ENCODE assay signal across 14 cellular contexts in the genomic region with DNA sequence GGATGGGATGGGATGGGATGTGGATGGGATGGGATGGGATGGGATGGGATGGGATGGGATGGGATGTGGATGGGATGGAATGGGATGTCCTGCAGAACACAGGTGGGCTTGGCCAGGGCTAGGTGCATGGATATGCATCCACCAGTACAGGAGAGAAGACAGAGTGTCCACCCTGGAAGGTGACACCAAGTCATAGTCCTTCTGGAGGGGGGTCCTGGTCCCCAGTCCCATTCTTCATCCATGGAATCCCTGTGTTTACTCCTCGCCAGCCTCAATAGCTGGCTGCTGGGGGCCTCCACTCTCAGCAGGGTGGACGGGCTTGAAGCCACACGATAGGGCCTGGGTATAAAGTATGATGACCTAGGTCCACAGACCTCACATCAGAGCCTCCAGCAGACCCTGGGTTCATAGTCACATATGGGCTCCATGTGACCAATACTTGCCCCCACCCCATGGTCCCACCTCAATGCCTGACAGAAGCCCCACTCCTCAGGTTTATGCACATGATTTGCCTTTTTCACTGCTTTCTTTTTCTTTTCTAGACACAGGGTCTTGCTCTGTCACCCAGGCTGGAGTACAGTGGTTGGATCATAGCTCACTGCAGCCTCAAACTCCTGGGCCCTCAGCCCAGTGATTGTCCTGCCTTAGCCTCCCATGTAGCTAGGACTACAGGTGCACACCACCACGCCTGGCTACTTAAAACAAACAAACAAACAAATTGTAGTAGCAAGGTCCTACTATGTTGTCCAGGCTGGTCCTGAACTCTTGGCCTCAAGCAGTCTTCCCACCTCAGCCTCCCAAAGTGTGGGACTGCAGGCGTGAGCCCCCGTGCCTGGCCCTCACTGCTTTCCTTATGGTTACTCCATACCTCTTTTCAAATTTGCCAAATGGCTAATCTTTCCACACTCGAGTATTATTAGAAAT. TPM values are rescaled to one million over a fixed set of nuclear protein-coding genes. Genes with fewer than 3 reads are reported as not detected.
DNase-seq lines count a peak whose midpoint lies in the region; ATAC-seq and TF ChIP-seq lines count a peak whose summit lies in the region.
"Had no signal": no experiment of that assay in that cellular context is flagged by ENCODE, and none has a peak within 500 bp of the region (broad histone marks: within the 10 kb centered on the region; RNA-seq: fewer than 3 reads in every experiment).

No MANE protein-coding gene starts in this region.

- H3F3A ChIP-seq in GM23338 (replicated peaks; ENCODE audit: low read depth): no peaks in the 10 kb centered on the region

- no peak overlapping the region for H3K4me3 Mint-ChIP-seq in central memory CD8-positive, alpha-beta T cell
- no peak overlapping the region for H3K4me3 Mint-ChIP-seq in GM23338

- H3K79me2 ChIP-seq in GM23338 (replicated peaks; ENCODE audit: insufficient read depth): no peaks in the 10 kb centered on the region

- peaks cover 4 to 11% of the 10 kb centered on the region in 2 donors for H3K9me3 Mint-ChIP-seq in activated naive CD4-positive, alpha-beta T cell treated with anti-CD3 and anti-CD28 coated beads, Interleukin-2, amount 50 U/mL, for 72 hours
- H3K9me3 Mint-ChIP-seq in central memory CD8-positive, alpha-beta T cell: no peaks in the 10 kb centered on the region
- H3K9me3 Mint-ChIP-seq in GM23338: peaks cover 6% of the 10 kb centered on the region; the same call in 2 of the 3 replicates

- TF ChIP-seq EP300 in tibial nerve (IDR thresholded peaks at IDR 0.05): no peak

- no peak overlapping the region for H3K4me2 ChIP-seq in GM23338

- H3K27me3 ChIP-seq in muscle layer of duodenum (ENCODE audit: low read depth, low read length) (no peaks in the 10 kb centered on the region), tibial nerve (no peaks in the 10 kb centered on the region), GM23338 (ENCODE audit: insufficient read depth) (no peaks in the 10 kb centered on the region)
- H3K27me3 ChIP-seq: foreskin keratinocyte, vagina had no signal

- peaks cover 27% of the 10 kb centered on the region for H3K27me3 Mint-ChIP-seq in central memory CD8-positive, alpha-beta T cell
- peaks cover 3% of the 10 kb centered on the region for H3K27me3 Mint-ChIP-seq in GM23338 (ENCODE audit: insufficient read depth, low read depth, poor library complexity)

- TF ChIP-seq CTCF in tibial nerve (IDR thresholded peaks at IDR 0.05) (no peak), GM23338 (conservative IDR thresholded peaks at IDR 0.05; ENCODE audit: low read depth in 2 of 2) (no peak)

- 89 to 91% methylated on average over 5 to 7 of the region's 7 CpGs for WGBS in tibial nerve, 2 donors

- H3K36me3 Mint-ChIP-seq in activated naive CD4-positive, alpha-beta T cell treated with anti-CD3 and anti-CD28 coated beads, Interleukin-2, amount 50 U/mL, for 72 hours: no peaks in the 10 kb centered on the region
- peaks cover 12% of the 10 kb centered on the region for H3K36me3 Mint-ChIP-seq in central memory CD8-positive, alpha-beta T cell (ENCODE audit: insufficient read depth)
- H3K36me3 Mint-ChIP-seq in GM23338 (ENCODE audit: low read depth): no peaks in the 10 kb centered on the region; the same call in 2 of the 3 replicates

- no peaks in the 10 kb centered on the region for H3K36me3 ChIP-seq in muscle layer of duodenum (ENCODE audit: control insufficient read depth in 1 of 2, insufficient read depth in 2 of 2, low read length in 2 of 2)
- H3K36me3 ChIP-seq in tibial nerve: no peaks in the 10 kb centered on the region
- H3K36me3 ChIP-seq in GM23338 (ENCODE audit: insufficient read depth): no peaks in the 10 kb centered on the region
- H3K36me3 ChIP-seq: vagina had no signal

- H3K27ac Mint-ChIP-seq in activated naive CD4-positive, alpha-beta T cell treated with anti-CD3 and anti-CD28 coated beads, Interleukin-2, amount 50 U/mL, for 72 hours: no peak overlapping the region
- peak overlapping the region; percentile 90 for H3K27ac Mint-ChIP-seq in central memory CD8-positive, alpha-beta T cell (ENCODE audit: low read depth)
- H3K27ac Mint-ChIP-seq in GM23338: no peak overlapping the region

- H3K4me3 ChIP-seq in muscle layer of duodenum (ENCODE audit: low read depth in 1 of 2, low read length in 2 of 2) (no peak overlapping the region), tibial nerve (no peak overlapping the region), GM23338 (no peak overlapping the region)
- H3K4me3 ChIP-seq: vagina had no signal

- H3K9me3 ChIP-seq in muscle layer of duodenum (ENCODE audit: control insufficient read depth in 1 of 2, low read length in 2 of 2) (no peaks in the 10 kb centered on the region), tibial nerve (no peaks in the 10 kb centered on the region)
- H3K9me3 ChIP-seq: vagina had no signal

- ATAC-seq in activated naive CD4-positive, alpha-beta T cell treated with anti-CD3 and anti-CD28 coated beads, Interleukin-2, amount 50 U/mL, for 72 hours: peak; percentile 15 to 18
- ATAC-seq in central memory CD8-positive, alpha-beta T cell (replicated peaks; ENCODE audit: extremely low read depth, poor library complexity, severe bottlenecking): no peak
- ATAC-seq in GM21723 (IDR thresholded peaks at IDR 0.05; ENCODE audit: unreplicated experiment) (no peak), GM23338 (no peak)
- ATAC-seq: foreskin keratinocyte had no signal

- H3K27ac ChIP-seq in muscle layer of duodenum (ENCODE audit: low read length) (peak overlapping the region; percentile 86), tibial nerve (peak overlapping the region in 3 of 4 donors; percentile 0 to 80 (median 55)), GM23338 (ENCODE audit: low read depth) (no peak overlapping the region)
- H3K27ac ChIP-seq: foreskin keratinocyte, vagina had no signal

- TF ChIP-seq POLR2A in tibial nerve (IDR thresholded peaks at IDR 0.05): no peak

- H3K9me2 ChIP-seq in GM23338 (ENCODE audit: insufficient read depth): no peaks in the 10 kb centered on the region

- H3K4me1 Mint-ChIP-seq in central memory CD8-positive, alpha-beta T cell: peaks cover 25% of the 10 kb centered on the region
- peaks cover 14% of the 10 kb centered on the region; the same call in 2 of the 3 replicates for H3K4me1 Mint-ChIP-seq in GM23338

- no peak overlapping the region for H2AFZ ChIP-seq in GM23338

- no peaks in the 10 kb centered on the region for H4K20me1 ChIP-seq in GM23338 (replicated peaks; ENCODE audit: insufficient read depth)

- H3K4me1 ChIP-seq in muscle layer of duodenum (ENCODE audit: control insufficient read depth in 1 of 2, insufficient read depth in 2 of 2, low read length in 2 of 2): peaks cover 20 to 33% of the 10 kb centered on the region in 2 donors
- peaks cover 6 to 67% (median 22%) of the 10 kb centered on the region in 4 donors for H3K4me1 ChIP-seq in tibial nerve
- H3K4me1 ChIP-seq in GM23338 (ENCODE audit: insufficient read depth): peaks cover 5% of the 10 kb centered on the region; the same call in 1 of the 2 replicates

- DNase-seq in activated naive CD4-positive, alpha-beta T cell treated with anti-CD3 and anti-CD28 coated beads, Interleukin-2, amount 50 U/mL, for 72 hours (ENCODE audit: low spot score in 2 of 2): no peak
- no peak for DNase-seq in activated naive CD4-positive, alpha-beta T cell (lab: John Stamatoyannopoulos, UW)
- no peak for DNase-seq in central memory CD8-positive, alpha-beta T cell (ENCODE audit: low spot score in 2 of 2)
- DNase-seq in tibial nerve (ENCODE audit: low spot score in 2 of 2) (no peak), NCI-H1417 (lab: John Stamatoyannopoulos, UW) (no peak), GM23338 (ENCODE audit: low spot score) (no peak)
- DNase-seq: NCI-H1694, NCI-H774, SHP77, small intestine had no signal

TF ChIP-seq in GM23338, 12 proteins besides CTCF, POLR2A, EP300 and RAD21 (continues in another document):
- no peak for TF ChIP-seq STAT1 (IDR thresholded peaks at IDR 0.05; ENCODE audit: unreplicated experiment)
- no peak for TF ChIP-seq ZNF114 (CRISPR knock-in tag; IDR thresholded peaks at IDR 0.05)
- no peak for TF ChIP-seq JUNB (IDR thresholded peaks at IDR 0.05; ENCODE audit: unreplicated experiment)
- no peak for TF ChIP-seq EZH2 (IDR thresholded peaks at IDR 0.05; ENCODE audit: low read depth, unreplicated experiment)
- TF ChIP-seq CREB1 (CRISPR knock-in tag; IDR thresholded peaks at IDR 0.05; ENCODE audit: low read depth): no peak
- TF ChIP-seq REST (IDR thresholded peaks at IDR 0.05; ENCODE audit: unreplicated experiment): no peak
- TF ChIP-seq POLR2AphosphoS5 (IDR thresholded peaks at IDR 0.05; ENCODE audit: low read depth): no peak

RNA-seq across cellular contexts. Expression of gene RFX2, which starts 39.9 kb away (rescaled TPM):
- 10 to 100 TPM; 11.2 to 13.8 TPM for total RNA-seq in activated naive CD4-positive, alpha-beta T cell treated with anti-CD3 and anti-CD28 coated beads, Interleukin-2, amount 50 U/mL, for 72 hours
- total RNA-seq in tibial nerve: 10 to 100 TPM; 12.6 to 17.3 (median 15.0) TPM
- total RNA-seq in GM23338 (2014; rRNA removed; shearing (Covaris generic)): 4.6 and 5.2 TPM in 2 replicates
- 11.5 and 13.0 TPM in 2 replicates for polyA plus RNA-seq in GM23338 (2016; fragmentation: Nextera tagmentation; extraction: Ambion mirVana)

Comparison
In these comparisons a context has a peak if more than half of its experiments do, and no peak if none do; other contexts are left out.
1. ATAC-seq: peak in activated naive CD4-positive, alpha-beta T cell treated with anti-CD3 and anti-CD28 coated beads, Interleukin-2, amount 50 U/mL, for 72 hours (2 of 2); none in central memory CD8-positive, alpha-beta T cell (single experiment), GM21723 (single experiment) and GM23338 (single experiment).